ENCODE assay signal across 1 cellular context in genomic region chr6:41720783-41721182, GRCh38.
TF ChIP-seq lines count a peak whose summit lies in the region.

No MANE protein-coding gene starts in this region.

TF ChIP-seq in WTC11, 78 proteins besides CTCF, POLR2A, EP300 and RAD21 (continued from another document):
- TF ChIP-seq ZBTB43 (CRISPR knock-in tag; IDR thresholded peaks at IDR 0.05) (no peak), NR3C1 (CRISPR knock-in tag; conservative IDR thresholded peaks at IDR 0.05; ENCODE audit: low read depth) (no peak), OVOL2 (CRISPR knock-in tag; IDR thresholded peaks at IDR 0.05; ENCODE audit: borderline replicate concordance) (no peak), TCF7 (CRISPR knock-in tag; IDR thresholded peaks at IDR 0.05; ENCODE audit: low read depth) (no peak)
